Comparison of ENCODE assay signal across 9 cellular contexts in the genomic region with DNA sequence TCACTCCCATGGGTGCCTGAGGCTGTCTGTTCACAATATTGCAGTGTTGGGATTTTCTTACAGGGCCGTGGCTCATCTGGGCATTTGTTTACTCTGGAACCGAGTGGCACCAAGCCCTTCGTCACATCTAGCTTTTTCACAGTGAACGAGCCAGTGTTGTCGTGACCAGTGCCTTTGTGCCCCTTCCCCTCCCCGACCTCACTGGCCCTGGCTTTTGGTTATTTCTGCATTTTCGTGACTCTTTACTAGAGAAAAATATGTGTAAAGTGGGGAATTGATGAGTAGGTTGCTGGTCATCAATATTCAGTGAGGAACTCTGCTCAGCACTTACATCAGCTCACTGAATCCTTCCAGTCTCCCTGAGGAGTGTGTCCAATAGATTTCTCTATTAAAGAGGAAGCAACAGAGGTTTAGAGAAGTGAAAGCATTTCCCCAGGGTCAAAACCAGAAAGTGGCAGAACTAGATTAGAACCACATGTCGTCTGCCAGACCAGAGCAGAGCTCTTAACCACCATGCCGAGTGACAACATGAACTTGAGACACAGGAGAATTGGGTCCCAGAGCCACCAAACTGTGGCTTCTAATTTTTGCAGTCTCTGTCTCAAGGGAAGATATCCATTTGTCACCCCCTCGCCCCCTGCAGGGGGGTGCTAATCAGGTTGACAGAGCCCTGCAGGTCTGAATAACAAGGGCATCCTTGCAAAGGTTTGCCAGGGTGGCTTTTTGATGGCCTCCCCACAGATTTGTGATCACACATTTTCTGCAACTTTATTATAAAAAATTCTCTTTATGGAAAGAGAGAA.
A peak's percentile ranks its signal among the peaks of the same experiment; 100 is the strongest.
DNase-seq lines count a peak whose midpoint lies in the region; ATAC-seq, FAIRE-seq and TF ChIP-seq lines count a peak whose summit lies in the region.
"Had no signal": no experiment of that assay in that cellular context is flagged by ENCODE, and none has a peak within 500 bp of the region (broad histone marks: within the 10 kb centered on the region; RNA-seq: fewer than 3 reads in every experiment).

No MANE protein-coding gene starts in this region.

- no peak for ATAC-seq in GM18519 (IDR thresholded peaks at IDR 0.05; ENCODE audit: low FRiP score, unreplicated experiment)
- ATAC-seq in esophagus mucosa, result no peak

- no peaks in the 10 kb centered on the region for H3K9me3 ChIP-seq in tibial artery

- H3K4me3 ChIP-seq in tibial artery, result no peak overlapping the region

- TF ChIP-seq POLR2A in H54 (IDR thresholded peaks at IDR 0.05; ENCODE audit: low read depth, low read length), result no peak

- FAIRE-seq in H54 (lab: Jason Lieb, UNC), result no peak
- FAIRE-seq: G401.6 had no signal

- no peaks in the 10 kb centered on the region for H3K36me3 ChIP-seq in tibial artery

- no peak for TF ChIP-seq CTCF in tibial artery (IDR thresholded peaks at IDR 0.05)

- DNase-seq in C1 segment of cervical spinal cord (lab: John Stamatoyannopoulos, UW) (peak in 12 of 14 donors; percentile 44 to 81 (median 64)), H4 (ENCODE audit: low spot score) (peak; percentile 42), RPMI8226 (peak; percentile 71), tibial artery (no peak), H54 (ENCODE audit: insufficient read length, low spot score) (no peak)

- intact Hi-C loops in tibial artery (cut with DNase I; ENCODE audit: low total_unique reads), result no loop called here

- H3K4me1 ChIP-seq in tibial artery, result no peaks in the 10 kb centered on the region

- H3K27ac ChIP-seq in layer of hippocampus (ENCODE audit: low read depth, low read length) (peak overlapping the region; percentile 94), tibial artery (no peak overlapping the region)

- H3K27me3 ChIP-seq in layer of hippocampus (ENCODE audit: control insufficient read depth, insufficient read depth, low read length), result no peaks in the 10 kb centered on the region
- H3K27me3 ChIP-seq in tibial artery, result no peaks in the 10 kb centered on the region

Comparison
In these comparisons a context has a peak if more than half of its experiments do, and no peak if none do; other contexts are left out.
1. DNase-seq: peak in C1 segment of cervical spinal cord (12 of 14), H4 (single experiment) and RPMI8226 (single experiment); none in tibial artery (0 of 2) and H54 (single experiment).